ENCODE assay signal across 13 cellular contexts in genomic region chr9:71302776-71303175, GRCh38.
DNase-seq lines count a peak whose midpoint lies in the region; ATAC-seq and TF ChIP-seq lines count a peak whose summit lies in the region.
"Had no signal": no experiment of that assay in that cellular context is flagged by ENCODE, and none has a peak within 500 bp of the region (broad histone marks: within the 10 kb centered on the region; RNA-seq: fewer than 3 reads in every experiment).

No MANE protein-coding gene starts in this region.

- H3K4me3 ChIP-seq in GM23248 (no peak overlapping the region), esophagus muscularis mucosa (no peak overlapping the region)
- H3K4me3 ChIP-seq: suprapubic skin had no signal

- H3F3A ChIP-seq in GM23248 (ENCODE audit: insufficient read depth): peaks cover 11% of the 10 kb centered on the region; the same call in 1 of the 2 replicates

- H3K27ac ChIP-seq in GM23248: peak overlapping the region; percentile 14; the same call in 1 of the 2 replicates
- H3K27ac ChIP-seq in esophagus muscularis mucosa (replicated peaks in 1 of 4): no peak overlapping the region
- H3K27ac ChIP-seq: parathyroid adenoma, suprapubic skin had no signal

- peak; percentile 88 for ATAC-seq in GM18867 (IDR thresholded peaks at IDR 0.05; ENCODE audit: unreplicated experiment)
- ATAC-seq in HG03432 (IDR thresholded peaks at IDR 0.05; ENCODE audit: unreplicated experiment): peak; percentile 76
- ATAC-seq: activated CD4-positive, CD25-positive, alpha-beta regulatory T cell treated with anti-CD3 and anti-CD28 coated beads, Interleukin-2, amount 50 U/mL, for 24 hours; T-cell had no signal

- no peak overlapping the region for H3K9ac ChIP-seq in GM23248
- H3K9ac ChIP-seq: parathyroid adenoma had no signal

- no peaks in the 10 kb centered on the region for H3K9me2 ChIP-seq in GM23248 (ENCODE audit: insufficient read depth)

- DNase-seq in GM23248 (peak; percentile 44), stromal cell of bone marrow (ENCODE audit: low read depth) (peak; percentile 15), iPS-NIHi7 (ENCODE audit: extremely low spot score) (no peak), esophagus muscularis mucosa (ENCODE audit: extremely low spot score) (no peak), GM13977 (ENCODE audit: low spot score) (no peak)
- DNase-seq: kidney, MV-4-11, T-cell had no signal

- TF ChIP-seq POLR2A in esophagus muscularis mucosa (IDR thresholded peaks at IDR 0.05; ENCODE audit: low read depth): no peak

- peak overlapping the region; percentile 62 for H2AFZ ChIP-seq in GM23248
- H2AFZ ChIP-seq: parathyroid adenoma had no signal

- intact Hi-C loops in esophagus muscularis mucosa (cut with DNase I): no loop called here

- WGBS in GM23248 (ENCODE audit: low coverage in 1 of 2, low lambda C conversion rate in 2 of 2, missing lambda C conversion rate in 2 of 2), 2 experiments: 43 to 47% methylated on average over 5 of the region's 5 CpGs
- 83% methylated on average over 5 of the region's 5 CpGs for WGBS in esophagus muscularis mucosa

- H3K79me2 ChIP-seq in GM23248 (ENCODE audit: insufficient read depth): no peaks in the 10 kb centered on the region
- H3K79me2 ChIP-seq: parathyroid adenoma had no signal

- H3K27me3 ChIP-seq in GM23248 (replicated peaks; ENCODE audit: insufficient read depth): no peaks in the 10 kb centered on the region
- H3K27me3 ChIP-seq in esophagus muscularis mucosa: no peaks in the 10 kb centered on the region
- H3K27me3 ChIP-seq: suprapubic skin had no signal

- TF ChIP-seq EP300 in esophagus muscularis mucosa (IDR thresholded peaks at IDR 0.05): no peak

- H3K4me1 ChIP-seq in GM23248 (ENCODE audit: insufficient read depth) (peaks cover 9% of the 10 kb centered on the region; the same call in 1 of the 2 replicates), esophagus muscularis mucosa (no peaks in the 10 kb centered on the region)
- H3K4me1 ChIP-seq: parathyroid adenoma, suprapubic skin had no signal

- H3K9me3 ChIP-seq in GM23248 (ENCODE audit: low read depth) (no peaks in the 10 kb centered on the region), esophagus muscularis mucosa (no peaks in the 10 kb centered on the region)
- H3K9me3 ChIP-seq: suprapubic skin had no signal

- no peak for TF ChIP-seq CTCF in esophagus muscularis mucosa (IDR thresholded peaks at IDR 0.05)
- no peak for TF ChIP-seq CTCF in GM13977 (IDR thresholded peaks at IDR 0.05; ENCODE audit: extremely low read depth, insufficient read depth, missing control alignments)

- H3K4me2 ChIP-seq in GM23248 (ENCODE audit: unreplicated experiment): peak overlapping the region; percentile 25

- H3K36me3 ChIP-seq in GM23248 (ENCODE audit: low read depth) (no peaks in the 10 kb centered on the region), esophagus muscularis mucosa (no peaks in the 10 kb centered on the region)
- H3K36me3 ChIP-seq: suprapubic skin had no signal

- no peaks in the 10 kb centered on the region for H4K20me1 ChIP-seq in GM23248 (ENCODE audit: insufficient read depth)

- in situ Hi-C loops in GM23248 (cut with MboI) (loop anchor here (25.0 kb wide), 1 partner anchor 110 kb away; no protein-coding TSS in a partner anchor), GM13977 (cut with MboI; ENCODE audit: low pct_unique_long_range_greater_than_20kb, low sequenced_read_pairs, unreplicated experiment) (no loop called here)

Comparison
In these comparisons a context has a peak if more than half of its experiments do, and no peak if none do; other contexts are left out.
1. DNase-seq: peak in GM23248 (single experiment) and stromal cell of bone marrow (single experiment); none in iPS-NIHi7 (single experiment), esophagus muscularis mucosa (single experiment) and GM13977 (single experiment).